Comparison of ENCODE assay signal across 33 cellular contexts in the genomic region with DNA sequence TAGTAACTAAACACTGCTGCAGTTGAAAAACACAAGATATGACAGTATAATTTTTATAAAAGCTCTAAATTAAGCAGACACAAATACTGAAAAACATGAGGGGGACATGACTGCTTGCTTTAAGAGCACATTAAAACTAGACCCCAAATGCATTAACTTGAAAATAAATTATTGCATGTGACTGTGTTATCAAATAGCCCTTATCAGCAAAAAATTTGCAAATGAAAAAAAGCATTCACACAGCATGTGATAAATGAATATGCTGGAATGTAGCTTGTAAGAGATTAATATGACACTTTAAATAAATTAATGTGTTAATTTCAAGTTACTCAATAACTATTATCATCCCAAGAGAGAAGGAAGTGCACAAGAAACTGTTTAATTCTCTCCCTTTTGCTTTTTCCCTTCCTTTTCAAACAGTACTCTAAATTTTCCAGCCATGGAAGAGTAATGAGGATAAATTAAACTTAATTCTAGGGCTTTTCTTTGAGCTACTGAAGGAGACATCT.
"Had no signal": no experiment of that assay in that cellular context is flagged by ENCODE, and none has a peak within 500 bp of the region (broad histone marks: within the 10 kb centered on the region; RNA-seq: fewer than 3 reads in every experiment).

No MANE protein-coding gene starts in this region.

- H3K27ac Mint-ChIP-seq: activated B cell treated with CpG ODN at 0.5 μM for 24 hours; activated CD4-positive, alpha-beta memory T cell treated with anti-CD3 and anti-CD28 coated beads for 36 hours; activated CD4-positive, alpha-beta T cell treated with anti-CD3 and anti-CD28 coated beads, Interleukin-2, amount 10 ng/mL, durations not matched to agents 24 days and 14 days; activated CD8-positive, alpha-beta T cell treated with anti-CD3 and anti-CD28 coated beads for 36 hours; activated naive CD4-positive, alpha-beta T cell treated with anti-CD3 and anti-CD28 coated beads, Interleukin-2, amount 10 ng/mL, durations not matched to agents 7 days and 5 days; activated naive CD4-positive, alpha-beta T cell treated with anti-CD3 and anti-CD28 coated beads, Interleukin-2, amount 50 U/mL, for 24 hours; activated naive CD8-positive, alpha-beta T cell; activated naive CD8-positive, alpha-beta T cell treated with anti-CD3 and anti-CD28 coated beads, Interleukin-2, amount 10 ng/mL, durations not matched to agents 7 days and 5 days; activated naive CD8-positive, alpha-beta T cell treated with anti-CD3 and anti-CD28 coated beads, Interleukin-2, amount 50 U/mL, for 24 hours; activated T-helper 2 cell treated with anti-CD3 and anti-CD28 coated beads, Interferon-gamma antibody, Interleukin-2, Interleukin-4, amounts not matched to agents 10 μg/mL and 5 μg/mL and 100 μg/mL, durations not matched to agents 14 hours and 24 hours and 36 hours; T-helper 1 cell treated with Interleukin-12 subunit alpha and Interleukin-12 subunit beta and Interleukin-4 antibody, amounts not matched to agents 30 μg/mL and 1 μg/mL, for 36 hours; T-helper 2 cell treated with Interferon-gamma antibody and Interleukin-4, amounts not matched to agents 5 μg/mL and 100 μg/mL, for 36 hours had no signal

- DNase-seq: activated B cell treated with CpG ODN at 0.5 μM for 24 hours; activated CD4-positive, alpha-beta memory T cell treated with anti-CD3 and anti-CD28 coated beads for 36 hours; activated CD4-positive, alpha-beta T cell treated with anti-CD3 and anti-CD28 coated beads for 4 hours; activated CD4-positive, alpha-beta T cell treated with anti-CD3 and anti-CD28 coated beads, Interleukin-2, amount 10 ng/mL, durations not matched to agents 24 days and 14 days; activated CD4-positive, alpha-beta T cell treated with anti-CD3 and anti-CD28 coated beads, Interleukin-2, amount 50 U/mL, for 1 hour; activated CD4-positive, alpha-beta T cell treated with anti-CD3 and anti-CD28 coated beads, Interleukin-2, amount 50 U/mL, for 4 hours; activated CD4-positive, CD25-positive, alpha-beta regulatory T cell treated with anti-CD3 and anti-CD28 coated beads, Interleukin-2, amount 50 U/mL, for 72 hours; activated CD8-positive, alpha-beta memory T cell treated with anti-CD3 and anti-CD28 coated beads, Interleukin-2, amount 50 U/mL, for 4 hours; activated CD8-positive, alpha-beta T cell treated with anti-CD3 and anti-CD28 coated beads for 36 hours; activated effector memory CD4-positive, alpha-beta T cell treated with Interleukin-2 at 50 U/mL for 16 hours; activated gamma-delta T cell; activated naive CD4-positive, alpha-beta T cell treated with anti-CD3 and anti-CD28 coated beads, Interleukin-2, amount 10 ng/mL, durations not matched to agents 7 days and 5 days; activated naive CD4-positive, alpha-beta T cell treated with Interleukin-2 at 50 U/mL for 16 hours; activated naive CD8-positive, alpha-beta T cell treated with anti-CD3 and anti-CD28 coated beads, Interleukin-2, amount 10 ng/mL, durations not matched to agents 7 days and 5 days; activated naive CD8-positive, alpha-beta T cell treated with anti-CD3 and anti-CD28 coated beads, Interleukin-2, amount 50 U/mL, for 24 hours; activated T-cell treated with anti-CD3 and anti-CD28 coated beads for 4 hours; activated T-cell treated with anti-CD3 and anti-CD28 coated beads, Interleukin-2, amount 50 U/mL, for 1 hour; activated T-cell treated with anti-CD3 and anti-CD28 coated beads, Interleukin-2, amount 50 U/mL, for 4 hours; amygdala; anterior cingulate cortex; brain microvascular endothelial cell; central memory CD4-positive, alpha-beta T cell; T-helper 2 cell; T-helper 9 cell had no signal

- H3K9me3 ChIP-seq: ascending aorta, breast epithelium had no signal

- H3K9me3 Mint-ChIP-seq: activated naive CD4-positive, alpha-beta T cell treated with anti-CD3 and anti-CD28 coated beads, Interleukin-2, amount 50 U/mL, for 24 hours had no signal

- H3K4me1 Mint-ChIP-seq: activated B cell treated with CpG ODN at 0.5 μM for 24 hours; activated CD4-positive, alpha-beta T cell treated with anti-CD3 and anti-CD28 coated beads, Interleukin-2, amount 10 ng/mL, durations not matched to agents 24 days and 14 days; activated naive CD4-positive, alpha-beta T cell treated with anti-CD3 and anti-CD28 coated beads, Interleukin-2, amount 10 ng/mL, durations not matched to agents 7 days and 5 days; activated naive CD4-positive, alpha-beta T cell treated with anti-CD3 and anti-CD28 coated beads, Interleukin-2, amount 50 U/mL, for 24 hours; activated naive CD8-positive, alpha-beta T cell treated with anti-CD3 and anti-CD28 coated beads, Interleukin-2, amount 10 ng/mL, durations not matched to agents 7 days and 5 days; activated naive CD8-positive, alpha-beta T cell treated with anti-CD3 and anti-CD28 coated beads, Interleukin-2, amount 50 U/mL, for 24 hours had no signal

- H3K27ac ChIP-seq: ascending aorta, brain microvascular endothelial cell, breast epithelium, VCaP had no signal

- H3K36me3 Mint-ChIP-seq: activated CD4-positive, alpha-beta memory T cell treated with anti-CD3 and anti-CD28 coated beads for 36 hours; activated naive CD4-positive, alpha-beta T cell treated with anti-CD3 and anti-CD28 coated beads, Interleukin-2, amount 10 ng/mL, durations not matched to agents 7 days and 5 days; activated naive CD4-positive, alpha-beta T cell treated with anti-CD3 and anti-CD28 coated beads, Interleukin-2, amount 50 U/mL, for 24 hours; activated naive CD8-positive, alpha-beta T cell; activated naive CD8-positive, alpha-beta T cell treated with anti-CD3 and anti-CD28 coated beads, Interleukin-2, amount 10 ng/mL, durations not matched to agents 7 days and 5 days had no signal

- H3K4me3 Mint-ChIP-seq: activated B cell treated with CpG ODN at 0.5 μM for 24 hours; activated CD4-positive, alpha-beta memory T cell treated with anti-CD3 and anti-CD28 coated beads for 36 hours; activated CD4-positive, alpha-beta T cell treated with anti-CD3 and anti-CD28 coated beads, Interleukin-2, amount 10 ng/mL, durations not matched to agents 24 days and 14 days; activated CD8-positive, alpha-beta T cell treated with anti-CD3 and anti-CD28 coated beads for 36 hours; activated naive CD4-positive, alpha-beta T cell treated with anti-CD3 and anti-CD28 coated beads, Interleukin-2, amount 10 ng/mL, durations not matched to agents 7 days and 5 days; activated naive CD4-positive, alpha-beta T cell treated with anti-CD3 and anti-CD28 coated beads, Interleukin-2, amount 50 U/mL, for 24 hours; activated naive CD8-positive, alpha-beta T cell; activated naive CD8-positive, alpha-beta T cell treated with anti-CD3 and anti-CD28 coated beads, Interleukin-2, amount 10 ng/mL, durations not matched to agents 7 days and 5 days; activated naive CD8-positive, alpha-beta T cell treated with anti-CD3 and anti-CD28 coated beads, Interleukin-2, amount 50 U/mL, for 24 hours; activated T-cell treated with anti-CD3 and anti-CD28 coated beads, Interleukin-2, amount 50 U/mL, for 4 hours; T-helper 1 cell treated with Interleukin-12 subunit alpha and Interleukin-12 subunit beta and Interleukin-4 antibody, amounts not matched to agents 30 μg/mL and 1 μg/mL, for 36 hours; T-helper 2 cell treated with Interferon-gamma antibody and Interleukin-4, amounts not matched to agents 5 μg/mL and 100 μg/mL, for 36 hours had no signal

- H3K4me3 ChIP-seq: ascending aorta, breast epithelium had no signal

- FAIRE-seq: TTC549 had no signal

- ATAC-seq: activated CD8-positive, alpha-beta T cell treated with anti-CD3 and anti-CD28 coated beads for 36 hours; activated naive CD8-positive, alpha-beta T cell treated with anti-CD3 and anti-CD28 coated beads, Interleukin-2, amount 50 U/mL, for 24 hours; activated T-cell treated with anti-CD3 and anti-CD28 coated beads, Interleukin-2, amount 50 U/mL, for 4 hours had no signal

- H3K36me3 ChIP-seq: ascending aorta, brain microvascular endothelial cell, breast epithelium had no signal

- H3K27me3 Mint-ChIP-seq: activated B cell treated with CpG ODN at 0.5 μM for 24 hours; activated CD4-positive, alpha-beta memory T cell treated with anti-CD3 and anti-CD28 coated beads for 36 hours; activated CD4-positive, alpha-beta T cell treated with anti-CD3 and anti-CD28 coated beads, Interleukin-2, amount 10 ng/mL, durations not matched to agents 24 days and 14 days; activated CD8-positive, alpha-beta T cell treated with anti-CD3 and anti-CD28 coated beads for 36 hours; activated naive CD4-positive, alpha-beta T cell treated with anti-CD3 and anti-CD28 coated beads, Interleukin-2, amount 10 ng/mL, durations not matched to agents 7 days and 5 days; activated naive CD4-positive, alpha-beta T cell treated with anti-CD3 and anti-CD28 coated beads, Interleukin-2, amount 50 U/mL, for 24 hours; activated naive CD8-positive, alpha-beta T cell; activated naive CD8-positive, alpha-beta T cell treated with anti-CD3 and anti-CD28 coated beads, Interleukin-2, amount 10 ng/mL, durations not matched to agents 7 days and 5 days; activated naive CD8-positive, alpha-beta T cell treated with anti-CD3 and anti-CD28 coated beads, Interleukin-2, amount 50 U/mL, for 24 hours had no signal

- H3K27me3 ChIP-seq: ascending aorta, brain microvascular endothelial cell, breast epithelium had no signal

- H3K4me1 ChIP-seq: ascending aorta, breast epithelium had no signal
